ENCODE assay signal across 23 cellular contexts in genomic region chr5:94812232-94812631, GRCh38.
"Had no signal": no experiment of that assay in that cellular context is flagged by ENCODE, and none has a peak within 500 bp of the region (broad histone marks: within the 10 kb centered on the region; RNA-seq: fewer than 3 reads in every experiment).

No MANE protein-coding gene starts in this region.

- ATAC-seq: activated CD4-positive, alpha-beta T cell treated with anti-CD3 and anti-CD28 coated beads for 36 hours; activated T-cell treated with anti-CD3 and anti-CD28 coated beads, Interleukin-2, amount 50 U/mL, for 72 hours; Right ventricle myocardium inferior had no signal

- H3K27me3 ChIP-seq: breast epithelium, colonic mucosa had no signal

- H3K4me3 Mint-ChIP-seq: activated CD4-positive, alpha-beta memory T cell treated with anti-CD3 and anti-CD28 coated beads, Interleukin-2, amount 10 ng/mL, durations not matched to agents 7 days and 5 days; activated CD4-positive, alpha-beta T cell treated with anti-CD3 and anti-CD28 coated beads for 36 hours; activated T-cell treated with anti-CD3 and anti-CD28 coated beads, Interleukin-2, amount 50 U/mL, for 72 hours had no signal

- H3K4me1 ChIP-seq: breast epithelium, colonic mucosa had no signal

- H3K27ac Mint-ChIP-seq: activated CD4-positive, alpha-beta memory T cell treated with anti-CD3 and anti-CD28 coated beads, Interleukin-2, amount 10 ng/mL, durations not matched to agents 7 days and 5 days; activated CD4-positive, alpha-beta T cell treated with anti-CD3 and anti-CD28 coated beads for 36 hours; activated T-cell treated with anti-CD3 and anti-CD28 coated beads, Interleukin-2, amount 50 U/mL, for 72 hours; activated T-helper 2 cell treated with anti-CD3 and anti-CD28 coated beads, Interferon-gamma antibody, Interleukin-2, Interleukin-4, amounts not matched to agents 10 μg/mL and 5 μg/mL and 100 μg/mL, durations not matched to agents 14 hours and 24 hours and 36 hours had no signal

- H3K9me3 ChIP-seq: breast epithelium, colonic mucosa, SK-N-SH had no signal

- H3K4me1 Mint-ChIP-seq: activated CD4-positive, alpha-beta memory T cell treated with anti-CD3 and anti-CD28 coated beads, Interleukin-2, amount 10 ng/mL, durations not matched to agents 7 days and 5 days had no signal

- H3K9me2 ChIP-seq: SK-N-SH had no signal

- H3K36me3 ChIP-seq: breast epithelium, colonic mucosa had no signal

- DNase-seq: activated CD4-positive, alpha-beta memory T cell treated with anti-CD3 and anti-CD28 coated beads, Interleukin-2, amount 10 ng/mL, durations not matched to agents 7 days and 5 days; activated CD4-positive, alpha-beta T cell treated with anti-CD3 and anti-CD28 coated beads for 36 hours; activated CD4-positive, alpha-beta T cell treated with anti-CD3 and anti-CD28 coated beads, Interleukin-2, amount 50 U/mL, for 1 hour; activated CD8-positive, alpha-beta memory T cell treated with anti-CD3 and anti-CD28 coated beads, Interleukin-2, amount 50 U/mL, for 4 hours; activated naive CD4-positive, alpha-beta T cell treated with anti-CD3 and anti-CD28 coated beads, Interleukin-2, amount 50 U/mL, for 16 hours; activated T-cell treated with anti-CD3 and anti-CD28 coated beads, Interleukin-2, amount 50 U/mL, for 72 hours; aorta; colonic mucosa; MM.1S; NCI-H1105; NCI-H1436; NCI-H1694 treated with DMSO at 0.1 percent for 48 hours; NCI-H2029 treated with DMSO at 0.1 percent for 48 hours; NCI-H345; NCI-H510A; NCI-H69; NK-92 treated with Interleukin-12 subunit alpha and Interleukin-12 subunit beta, amount 100 ng/mL, for 24 hours; SK-N-SH; T-helper 1 cell had no signal

- H3K4me3 ChIP-seq: breast epithelium, colonic mucosa had no signal

- H3K27ac ChIP-seq: breast epithelium, colonic mucosa, VCaP had no signal

- H3K4me2 ChIP-seq: SK-N-SH had no signal

- H3K9ac ChIP-seq: SK-N-SH had no signal

- H3K9me3 Mint-ChIP-seq: activated CD4-positive, alpha-beta memory T cell treated with anti-CD3 and anti-CD28 coated beads, Interleukin-2, amount 10 ng/mL, durations not matched to agents 7 days and 5 days; activated T-cell treated with anti-CD3 and anti-CD28 coated beads, Interleukin-2, amount 50 U/mL, for 72 hours; activated T-helper 2 cell treated with anti-CD3 and anti-CD28 coated beads, Interferon-gamma antibody, Interleukin-2, Interleukin-4, amounts not matched to agents 10 μg/mL and 5 μg/mL and 100 μg/mL, durations not matched to agents 14 hours and 24 hours and 36 hours had no signal
